In the genomic region with DNA sequence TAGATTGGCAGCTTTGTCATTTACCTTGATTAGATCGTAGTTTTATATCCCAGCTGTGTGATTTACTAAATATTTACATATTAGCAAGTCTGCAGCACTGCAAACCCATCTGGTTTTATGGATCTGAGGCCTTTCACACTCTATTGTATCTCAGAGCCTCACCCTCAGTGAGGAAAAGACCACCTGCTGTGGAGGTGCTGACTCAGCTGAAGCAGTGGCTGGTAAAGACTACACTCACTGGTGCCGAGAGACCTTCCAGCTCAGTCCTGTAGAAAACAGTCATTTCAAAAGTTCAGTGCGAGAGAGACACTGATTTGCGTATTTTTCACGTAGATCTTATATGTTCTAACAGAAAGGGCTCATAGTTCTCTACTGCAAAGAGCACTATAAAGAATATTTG, we compare ENCODE assay signal across 17 cellular contexts.
A peak's percentile ranks its signal among the peaks of the same experiment; 100 is the strongest.
DNase-seq lines count a peak whose midpoint lies in the region; ATAC-seq and TF ChIP-seq lines count a peak whose summit lies in the region.
"Had no signal": no experiment of that assay in that cellular context is flagged by ENCODE, and none has a peak within 500 bp of the region (broad histone marks: within the 10 kb centered on the region; RNA-seq: fewer than 3 reads in every experiment).

No MANE protein-coding gene starts in this region.

- CTCF ChIA-PET in A673 (lab: Charles Lee): interaction anchor here (0.6 kb wide), 1 partner anchor 183 kb away, joined by 3 read pairs; no protein-coding TSS in a partner anchor
- CTCF ChIA-PET in WTC11 (lab: Charles Lee): interaction anchor here (1.0 to 3.0 kb wide), 3 partner anchors 8 to 48 kb away, joined by 3 to 16 read pairs (median 4); no protein-coding TSS in a partner anchor
- CTCF ChIA-PET in OCI-LY7 (lab: Charles Lee; ENCODE audit: unreplicated experiment): no interaction called here

- peaks cover 11 to 16% (median 14%) of the 10 kb centered on the region in 3 experiments for H3K36me3 Mint-ChIP-seq in H9 (ENCODE audit: insufficient read depth in 1 of 3, low read depth in 3 of 3)
- peaks cover 24% of the 10 kb centered on the region for H3K36me3 Mint-ChIP-seq in WTC11
- H3K36me3 Mint-ChIP-seq: CD4-positive, alpha-beta memory T cell had no signal

- H3K27me3 Mint-ChIP-seq in H9 (ENCODE audit: low read depth) (no peaks in the 10 kb centered on the region), WTC11 (ENCODE audit: low read depth) (no peaks in the 10 kb centered on the region; the same call in 1 of the 2 replicates)

- peaks cover 10% of the 10 kb centered on the region for H3K9me3 ChIP-seq in A673 (ENCODE audit: low read depth, low read length, poor library complexity, severe bottlenecking)
- no peaks in the 10 kb centered on the region for H3K9me3 ChIP-seq in H9 (ENCODE audit: control insufficient read depth, low read depth, low read length)
- H3K9me3 ChIP-seq in Karpas-422 (ENCODE audit: low read length): no peaks in the 10 kb centered on the region
- no peaks in the 10 kb centered on the region for H3K9me3 ChIP-seq in OCI-LY7 (ENCODE audit: low read length)

- POLR2A ChIA-PET in A673 (lab: Charles Lee; ENCODE audit: low non-redundant PET) (no interaction called here), WTC11 (lab: Charles Lee) (no interaction called here), OCI-LY7 (lab: Charles Lee) (interaction anchor here (0.8 kb wide), 1 partner anchor 444 kb away, joined by 4 read pairs; no protein-coding TSS in a partner anchor)

- ATAC-seq in WTC11: peak; percentile 69

- H3K23ac ChIP-seq in H9 (ENCODE audit: insufficient read length, low read depth, low read length): no peak overlapping the region

- no peak overlapping the region for H3K56ac ChIP-seq in H9 (ENCODE audit: insufficient read length, low read depth, low read length)

- H3K36me3 ChIP-seq in A673 (ENCODE audit: insufficient read depth, low read length, poor library complexity, severe bottlenecking) (no peaks in the 10 kb centered on the region), Karpas-422 (ENCODE audit: insufficient read depth, low read length) (no peaks in the 10 kb centered on the region), OCI-LY7 (ENCODE audit: insufficient read depth, low read length) (no peaks in the 10 kb centered on the region)
- H3K36me3 ChIP-seq: HAP-1 had no signal

- H3K27me3 ChIP-seq in A673 (replicated peaks; ENCODE audit: insufficient read depth, low read depth, low read length, poor library complexity) (no peaks in the 10 kb centered on the region), H9 (ENCODE audit: insufficient read depth, low read length) (no peaks in the 10 kb centered on the region), Karpas-422 (ENCODE audit: low read length) (no peaks in the 10 kb centered on the region)

- no peak overlapping the region for H3K18ac ChIP-seq in H9 (ENCODE audit: insufficient read length, low read depth, low read length)

- H3K4me3 ChIP-seq in A673 (ENCODE audit: low read depth, low read length, poor library complexity, severe bottlenecking): no peak overlapping the region
- H3K4me3 ChIP-seq in Karpas-422 (ENCODE audit: low read length): no peak overlapping the region
- no peak overlapping the region for H3K4me3 ChIP-seq in OCI-LY7 (ENCODE audit: low read depth, low read length, poor library complexity, severe bottlenecking)
- H3K4me3 ChIP-seq: HAP-1 had no signal

- peak; percentile 83 for DNase-seq in A673 (ENCODE audit: low spot score)
- DNase-seq in H9: peak; percentile 67
- DNase-seq in WTC11 (ENCODE audit: low spot score): peak; percentile 41
- DNase-seq in iPS-NIHi11 (ENCODE audit: low spot score): peak; percentile 35
- no peak for DNase-seq in T-helper 9 cell
- no peak for DNase-seq in Karpas-422
- DNase-seq in OCI-LY7 (ENCODE audit: low spot score): no peak
- DNase-seq: CD4-positive, alpha-beta memory T cell; DND-41; NCI-H1436; NCI-H2107; NCI-H82; OCI-M1; RPMI8226; SW 1271 had no signal

- H3K79me2 ChIP-seq in H9 (ENCODE audit: insufficient read depth, low read length) (no peaks in the 10 kb centered on the region), Karpas-422 (ENCODE audit: low read length) (no peaks in the 10 kb centered on the region), OCI-LY7 (ENCODE audit: insufficient read depth, low read depth, low read length) (no peaks in the 10 kb centered on the region)

- no peak overlapping the region for H4K91ac ChIP-seq in H9 (ENCODE audit: insufficient read length, low read depth, low read length)

- H3K4me1 ChIP-seq in A673 (ENCODE audit: insufficient read depth, low read length, poor library complexity, severe bottlenecking): peaks cover 21% of the 10 kb centered on the region
- 0 out of 2 replicates have a peak, but pooled peaks cover 3% of the 10 kb centered on the region for H3K4me1 ChIP-seq in H9 (ENCODE audit: insufficient read depth, low read length)
- no peaks in the 10 kb centered on the region for H3K4me1 ChIP-seq in Karpas-422 (ENCODE audit: low read length)
- no peaks in the 10 kb centered on the region for H3K4me1 ChIP-seq in OCI-LY7 (ENCODE audit: insufficient read depth, low read length, poor library complexity, severe bottlenecking)
- H3K4me1 ChIP-seq: HAP-1 had no signal

- H3K23me2 ChIP-seq in H9 (ENCODE audit: insufficient read length, low read depth, low read length, poor library complexity, severe bottlenecking): no peaks in the 10 kb centered on the region

- no peak overlapping the region for H3K9ac ChIP-seq in H9 (ENCODE audit: extremely low read depth, insufficient read length, low read length)
- no peak overlapping the region for H3K9ac ChIP-seq in Karpas-422 (ENCODE audit: low read length)

- H2AK5ac ChIP-seq in H9 (ENCODE audit: insufficient read length, low read length): no peak overlapping the region

- H2AFZ ChIP-seq in H9 (ENCODE audit: low read length): no peak overlapping the region
- no peak overlapping the region for H2AFZ ChIP-seq in Karpas-422 (ENCODE audit: low read length)
- no peak overlapping the region for H2AFZ ChIP-seq in OCI-LY7 (ENCODE audit: low read length)

- H3K9me3 Mint-ChIP-seq in H9 (peaks cover 8 to 14% of the 10 kb centered on the region in 2 experiments), WTC11 (peaks cover 17% of the 10 kb centered on the region)

- H3T11ph ChIP-seq in H9 (ENCODE audit: low read length): no peak overlapping the region

- H3K9me2 ChIP-seq in Karpas-422 (replicated peaks; ENCODE audit: insufficient read depth, low read length): no peaks in the 10 kb centered on the region
- no peaks in the 10 kb centered on the region for H3K9me2 ChIP-seq in OCI-LY7 (ENCODE audit: insufficient read depth, low read length)

- no peaks in the 10 kb centered on the region for H4K20me1 ChIP-seq in H9 (ENCODE audit: control insufficient read depth, insufficient read depth, insufficient read length)
- H4K20me1 ChIP-seq in Karpas-422 (ENCODE audit: insufficient read depth, low read depth, low read length): no peaks in the 10 kb centered on the region
- H4K20me1 ChIP-seq in OCI-LY7 (ENCODE audit: insufficient read depth, low read length): no peaks in the 10 kb centered on the region

- no peak overlapping the region for H3K27ac ChIP-seq in A673 (ENCODE audit: low read depth, low read length, poor library complexity, severe bottlenecking)
- no peak overlapping the region for H3K27ac ChIP-seq in H9 (ENCODE audit: insufficient read length, low read depth, low read length)
- no peak overlapping the region for H3K27ac ChIP-seq in Karpas-422 (ENCODE audit: low read length)
- no peak overlapping the region for H3K27ac ChIP-seq in OCI-LY7 (ENCODE audit: low read depth, low read length, poor library complexity, severe bottlenecking)

- H2BK12ac ChIP-seq in H9 (ENCODE audit: insufficient read length, low read depth, low read length): no peak overlapping the region

- no peaks in the 10 kb centered on the region for H3K79me1 ChIP-seq in H9 (ENCODE audit: insufficient read depth, low read depth, low read length, poor library complexity, severe bottlenecking)

- BruUV-seq in A673 (replicated peaks; lab: Mats Ljungman, UMichigan): no TSS peak
- BruUV-seq in OCI-LY7 (replicated peaks; lab: Mats Ljungman, UMichigan): no TSS peak

- H3K4me2 ChIP-seq in H9 (ENCODE audit: insufficient read depth, insufficient read length, low read length) (no peak overlapping the region), Karpas-422 (ENCODE audit: low read depth, low read length, poor library complexity, severe bottlenecking) (no peak overlapping the region), OCI-LY7 (ENCODE audit: low read length) (no peak overlapping the region)

- H4K5ac ChIP-seq in H9 (ENCODE audit: insufficient read length, low read depth, low read length): no peak overlapping the region

- intact Hi-C loops in A673 (cut with micrococcal nuclease; ENCODE audit: unreplicated experiment): no loop called here
- intact Hi-C loops in OCI-LY7 (cut with micrococcal nuclease; ENCODE audit: unreplicated experiment): no loop called here

- H2BK20ac ChIP-seq in H9 (ENCODE audit: low read depth, low read length, poor library complexity, severe bottlenecking): no peak overlapping the region

- H2BK5ac ChIP-seq in H9 (ENCODE audit: insufficient read length, low read length): no peak overlapping the region

- peaks cover 13% of the 10 kb centered on the region in 2 experiments for H3K4me1 Mint-ChIP-seq in H9
- peaks cover 14% of the 10 kb centered on the region for H3K4me1 Mint-ChIP-seq in WTC11
- H3K4me1 Mint-ChIP-seq: B cell; CD4-positive, alpha-beta memory T cell had no signal

- H3K14ac ChIP-seq in H9 (ENCODE audit: insufficient read depth, low read length): no peak overlapping the region

- no peak overlapping the region for H3K4ac ChIP-seq in H9 (ENCODE audit: low read depth, low read length)

- no peak overlapping the region for H2BK120ac ChIP-seq in H9 (ENCODE audit: low read depth, low read length, poor library complexity, severe bottlenecking)

- TF ChIP-seq CTCF in A673 (conservative IDR thresholded peaks at IDR 0.05; ENCODE audit: low read depth, low read length) (no peak), H9 (conservative IDR thresholded peaks at IDR 0.05) (no peak), WTC11 (IDR thresholded peaks at IDR 0.05) (no peak), OCI-LY7 (conservative IDR thresholded peaks at IDR 0.05; ENCODE audit: low read length) (no peak)

- H3K27ac Mint-ChIP-seq in H9 (peak overlapping the region in 1 of 3 experiments; percentile 15; a peak in 1 of 7 replicates), WTC11 (no peak overlapping the region)
- H3K27ac Mint-ChIP-seq: B cell; CD4-positive, alpha-beta memory T cell had no signal

- H3K4me3 Mint-ChIP-seq in H9 (no peak overlapping the region), WTC11 (no peak overlapping the region)
- H3K4me3 Mint-ChIP-seq: B cell had no signal

- H4K8ac ChIP-seq in H9 (replicated peaks; ENCODE audit: insufficient read length, low read depth, low read length): no peak overlapping the region

- H2BK15ac ChIP-seq in H9 (ENCODE audit: low read depth, low read length): no peak overlapping the region

- WGBS in H9 (ENCODE audit: extremely low coverage, insufficient read length, low lambda C conversion rate): no CpG with 5 or more reads among the region's 5 CpGs

TF ChIP-seq in WTC11, 78 proteins besides CTCF, POLR2A, EP300 and RAD21:
- no peak for TF ChIP-seq FOXJ3 (CRISPR knock-in tag; IDR thresholded peaks at IDR 0.05; ENCODE audit: borderline replicate concordance)
- TF ChIP-seq ZNF423 (CRISPR knock-in tag; IDR thresholded peaks at IDR 0.05): peak; percentile 36; the same call in 1 of the 2 replicates

Comparison
In these comparisons a context has a peak if more than half of its experiments do, and no peak if none do; other contexts are left out.
1. DNase-seq: peak in A673 (single experiment), H9 (single experiment), WTC11 (single experiment) and iPS-NIHi11 (single experiment); none in T-helper 9 cell (single experiment), Karpas-422 (single experiment) and OCI-LY7 (single experiment).